In genomic region chr16:19859166-19859565, GRCh38 we compare ENCODE assay signal across 1 cellular context.
TF ChIP-seq lines count a peak whose summit lies in the region.

No MANE protein-coding gene starts in this region.

TF ChIP-seq in GM23338, 12 proteins besides CTCF, POLR2A, EP300 and RAD21 (continued from another document):
- TF ChIP-seq, protein P1, sequence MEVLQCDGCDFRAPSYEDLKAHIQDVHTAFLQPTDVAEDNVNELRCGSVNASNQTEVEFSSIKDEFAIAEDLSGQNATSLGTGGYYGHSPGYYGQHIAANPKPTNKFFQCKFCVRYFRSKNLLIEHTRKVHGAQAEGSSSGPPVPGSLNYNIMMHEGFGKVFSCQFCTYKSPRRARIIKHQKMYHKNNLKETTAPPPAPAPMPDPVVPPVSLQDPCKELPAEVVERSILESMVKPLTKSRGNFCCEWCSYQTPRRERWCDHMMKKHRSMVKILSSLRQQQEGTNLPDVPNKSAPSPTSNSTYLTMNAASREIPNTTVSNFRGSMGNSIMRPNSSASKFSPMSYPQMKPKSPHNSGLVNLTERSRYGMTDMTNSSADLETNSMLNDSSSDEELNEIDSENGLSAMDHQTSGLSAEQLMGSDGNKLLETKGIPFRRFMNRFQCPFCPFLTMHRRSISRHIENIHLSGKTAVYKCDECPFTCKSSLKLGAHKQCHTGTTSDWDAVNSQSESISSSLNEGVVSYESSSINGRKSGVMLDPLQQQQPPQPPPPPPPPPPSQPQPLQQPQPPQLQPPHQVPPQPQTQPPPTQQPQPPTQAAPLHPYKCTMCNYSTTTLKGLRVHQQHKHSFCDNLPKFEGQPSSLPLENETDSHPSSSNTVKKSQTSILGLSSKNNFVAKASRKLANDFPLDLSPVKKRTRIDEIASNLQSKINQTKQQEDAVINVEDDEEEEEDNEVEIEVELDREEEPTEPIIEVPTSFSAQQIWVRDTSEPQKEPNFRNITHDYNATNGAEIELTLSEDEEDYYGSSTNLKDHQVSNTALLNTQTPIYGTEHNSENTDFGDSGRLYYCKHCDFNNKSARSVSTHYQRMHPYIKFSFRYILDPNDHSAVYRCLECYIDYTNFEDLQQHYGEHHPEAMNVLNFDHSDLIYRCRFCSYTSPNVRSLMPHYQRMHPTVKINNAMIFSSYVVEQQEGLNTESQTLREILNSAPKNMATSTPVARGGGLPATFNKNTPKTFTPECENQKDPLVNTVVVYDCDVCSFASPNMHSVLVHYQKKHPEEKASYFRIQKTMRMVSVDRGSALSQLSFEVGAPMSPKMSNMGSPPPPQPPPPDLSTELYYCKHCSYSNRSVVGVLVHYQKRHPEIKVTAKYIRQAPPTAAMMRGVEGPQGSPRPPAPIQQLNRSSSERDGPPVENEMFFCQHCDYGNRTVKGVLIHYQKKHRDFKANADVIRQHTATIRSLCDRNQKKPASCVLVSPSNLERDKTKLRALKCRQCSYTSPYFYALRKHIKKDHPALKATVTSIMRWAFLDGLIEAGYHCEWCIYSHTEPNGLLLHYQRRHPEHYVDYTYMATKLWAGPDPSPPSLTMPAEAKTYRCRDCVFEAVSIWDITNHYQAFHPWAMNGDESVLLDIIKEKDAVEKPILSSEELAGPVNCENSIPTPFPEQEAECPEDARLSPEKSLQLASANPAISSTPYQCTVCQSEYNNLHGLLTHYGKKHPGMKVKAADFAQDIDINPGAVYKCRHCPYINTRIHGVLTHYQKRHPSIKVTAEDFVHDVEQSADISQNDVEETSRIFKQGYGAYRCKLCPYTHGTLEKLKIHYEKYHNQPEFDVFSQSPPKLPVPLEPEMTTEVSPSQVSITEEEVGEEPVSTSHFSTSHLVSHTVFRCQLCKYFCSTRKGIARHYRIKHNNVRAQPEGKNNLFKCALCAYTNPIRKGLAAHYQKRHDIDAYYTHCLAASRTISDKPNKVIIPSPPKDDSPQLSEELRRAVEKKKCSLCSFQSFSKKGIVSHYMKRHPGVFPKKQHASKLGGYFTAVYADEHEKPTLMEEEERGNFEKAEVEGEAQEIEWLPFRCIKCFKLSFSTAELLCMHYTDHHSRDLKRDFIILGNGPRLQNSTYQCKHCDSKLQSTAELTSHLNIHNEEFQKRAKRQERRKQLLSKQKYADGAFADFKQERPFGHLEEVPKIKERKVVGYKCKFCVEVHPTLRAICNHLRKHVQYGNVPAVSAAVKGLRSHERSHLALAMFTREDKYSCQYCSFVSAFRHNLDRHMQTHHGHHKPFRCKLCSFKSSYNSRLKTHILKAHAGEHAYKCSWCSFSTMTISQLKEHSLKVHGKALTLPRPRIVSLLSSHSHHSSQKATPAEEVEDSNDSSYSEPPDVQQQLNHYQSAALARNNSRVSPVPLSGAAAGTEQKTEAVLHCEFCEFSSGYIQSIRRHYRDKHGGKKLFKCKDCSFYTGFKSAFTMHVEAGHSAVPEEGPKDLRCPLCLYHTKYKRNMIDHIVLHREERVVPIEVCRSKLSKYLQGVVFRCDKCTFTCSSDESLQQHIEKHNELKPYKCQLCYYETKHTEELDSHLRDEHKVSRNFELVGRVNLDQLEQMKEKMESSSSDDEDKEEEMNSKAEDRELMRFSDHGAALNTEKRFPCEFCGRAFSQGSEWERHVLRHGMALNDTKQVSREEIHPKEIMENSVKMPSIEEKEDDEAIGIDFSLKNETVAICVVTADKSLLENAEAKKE (CRISPR knock-in tag; IDR thresholded peaks at IDR 0.05), result no peak
- TF ChIP-seq STAT1 (IDR thresholded peaks at IDR 0.05; ENCODE audit: unreplicated experiment), result no peak
- no peak for TF ChIP-seq CREB1 (CRISPR knock-in tag; IDR thresholded peaks at IDR 0.05; ENCODE audit: low read depth)
- TF ChIP-seq ZNF114 (CRISPR knock-in tag; IDR thresholded peaks at IDR 0.05), result no peak
- TF ChIP-seq EZH2 (IDR thresholded peaks at IDR 0.05; ENCODE audit: low read depth, unreplicated experiment), result no peak
- TF ChIP-seq ZNF331 (CRISPR knock-in tag; IDR thresholded peaks at IDR 0.05; ENCODE audit: low read depth), result no peak
- TF ChIP-seq, protein P2, sequence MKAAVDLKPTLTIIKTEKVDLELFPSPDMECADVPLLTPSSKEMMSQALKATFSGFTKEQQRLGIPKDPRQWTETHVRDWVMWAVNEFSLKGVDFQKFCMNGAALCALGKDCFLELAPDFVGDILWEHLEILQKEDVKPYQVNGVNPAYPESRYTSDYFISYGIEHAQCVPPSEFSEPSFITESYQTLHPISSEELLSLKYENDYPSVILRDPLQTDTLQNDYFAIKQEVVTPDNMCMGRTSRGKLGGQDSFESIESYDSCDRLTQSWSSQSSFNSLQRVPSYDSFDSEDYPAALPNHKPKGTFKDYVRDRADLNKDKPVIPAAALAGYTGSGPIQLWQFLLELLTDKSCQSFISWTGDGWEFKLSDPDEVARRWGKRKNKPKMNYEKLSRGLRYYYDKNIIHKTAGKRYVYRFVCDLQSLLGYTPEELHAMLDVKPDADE (IDR thresholded peaks at IDR 0.05), result no peak
- TF ChIP-seq, protein P3, sequence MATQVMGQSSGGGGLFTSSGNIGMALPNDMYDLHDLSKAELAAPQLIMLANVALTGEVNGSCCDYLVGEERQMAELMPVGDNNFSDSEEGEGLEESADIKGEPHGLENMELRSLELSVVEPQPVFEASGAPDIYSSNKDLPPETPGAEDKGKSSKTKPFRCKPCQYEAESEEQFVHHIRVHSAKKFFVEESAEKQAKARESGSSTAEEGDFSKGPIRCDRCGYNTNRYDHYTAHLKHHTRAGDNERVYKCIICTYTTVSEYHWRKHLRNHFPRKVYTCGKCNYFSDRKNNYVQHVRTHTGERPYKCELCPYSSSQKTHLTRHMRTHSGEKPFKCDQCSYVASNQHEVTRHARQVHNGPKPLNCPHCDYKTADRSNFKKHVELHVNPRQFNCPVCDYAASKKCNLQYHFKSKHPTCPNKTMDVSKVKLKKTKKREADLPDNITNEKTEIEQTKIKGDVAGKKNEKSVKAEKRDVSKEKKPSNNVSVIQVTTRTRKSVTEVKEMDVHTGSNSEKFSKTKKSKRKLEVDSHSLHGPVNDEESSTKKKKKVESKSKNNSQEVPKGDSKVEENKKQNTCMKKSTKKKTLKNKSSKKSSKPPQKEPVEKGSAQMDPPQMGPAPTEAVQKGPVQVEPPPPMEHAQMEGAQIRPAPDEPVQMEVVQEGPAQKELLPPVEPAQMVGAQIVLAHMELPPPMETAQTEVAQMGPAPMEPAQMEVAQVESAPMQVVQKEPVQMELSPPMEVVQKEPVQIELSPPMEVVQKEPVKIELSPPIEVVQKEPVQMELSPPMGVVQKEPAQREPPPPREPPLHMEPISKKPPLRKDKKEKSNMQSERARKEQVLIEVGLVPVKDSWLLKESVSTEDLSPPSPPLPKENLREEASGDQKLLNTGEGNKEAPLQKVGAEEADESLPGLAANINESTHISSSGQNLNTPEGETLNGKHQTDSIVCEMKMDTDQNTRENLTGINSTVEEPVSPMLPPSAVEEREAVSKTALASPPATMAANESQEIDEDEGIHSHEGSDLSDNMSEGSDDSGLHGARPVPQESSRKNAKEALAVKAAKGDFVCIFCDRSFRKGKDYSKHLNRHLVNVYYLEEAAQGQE (IDR thresholded peaks at IDR 0.05; ENCODE audit: unreplicated experiment), result no peak
- TF ChIP-seq NANOG (IDR thresholded peaks at IDR 0.05; ENCODE audit: borderline replicate concordance), result no peak
